Comparison of ENCODE assay signal across 14 cellular contexts in genomic region chr6:42933195-42933594, GRCh38. TPM values are rescaled to one million over a fixed set of nuclear protein-coding genes. Genes with fewer than 3 reads are reported as not detected.
DNase-seq lines count a peak whose midpoint lies in the region; ATAC-seq and TF ChIP-seq lines count a peak whose summit lies in the region.
"Had no signal": no experiment of that assay in that cellular context is flagged by ENCODE, and none has a peak within 500 bp of the region (broad histone marks: within the 10 kb centered on the region; RNA-seq: fewer than 3 reads in every experiment).

No MANE protein-coding gene starts in this region.

- no peak for TF ChIP-seq CTCF in OCI-LY3 (IDR thresholded peaks at IDR 0.05; ENCODE audit: low read depth, low read length)
- no peak for TF ChIP-seq CTCF in dorsolateral prefrontal cortex (IDR thresholded peaks at IDR 0.05 in 54 of 56, conservative IDR thresholded peaks at IDR 0.05 in 2 of 56; ENCODE audit: low read depth in 1 of 56, partially characterized antibody in 56 of 56)
- no peak for TF ChIP-seq CTCF in heart left ventricle (IDR thresholded peaks at IDR 0.05)

- H4K20me1 ChIP-seq in OCI-LY3 (ENCODE audit: insufficient read depth, low read length): peaks cover 74% of the 10 kb centered on the region

- peaks cover 42% of the 10 kb centered on the region for H3K36me3 Mint-ChIP-seq in activated CD4-positive, alpha-beta memory T cell treated with anti-CD3 and anti-CD28 coated beads for 36 hours
- H3K36me3 Mint-ChIP-seq in activated CD4-positive, alpha-beta memory T cell treated with anti-CD3 and anti-CD28 coated beads, Interleukin-2, amount 10 ng/mL, durations not matched to agents 7 days and 5 days (ENCODE audit: low read depth): peaks cover 60% of the 10 kb centered on the region
- H3K36me3 Mint-ChIP-seq in stimulated activated effector memory CD8-positive, alpha-beta T cell treated with anti-CD3 and anti-CD28 coated beads, Interleukin-12 subunit alpha, Interleukin-12 subunit beta, amount 100 ng/mL, for 72 hours: peaks cover 88% of the 10 kb centered on the region

- H3K79me2 ChIP-seq in OCI-LY3 (ENCODE audit: low read length): peaks cover 80% of the 10 kb centered on the region

- H3K9me3 Mint-ChIP-seq in activated CD4-positive, alpha-beta memory T cell treated with anti-CD3 and anti-CD28 coated beads for 36 hours: no peaks in the 10 kb centered on the region
- no peaks in the 10 kb centered on the region for H3K9me3 Mint-ChIP-seq in activated CD4-positive, alpha-beta memory T cell treated with anti-CD3 and anti-CD28 coated beads, Interleukin-2, amount 10 ng/mL, durations not matched to agents 7 days and 5 days
- no peaks in the 10 kb centered on the region for H3K9me3 Mint-ChIP-seq in stimulated activated effector memory CD8-positive, alpha-beta T cell treated with anti-CD3 and anti-CD28 coated beads, Interleukin-12 subunit alpha, Interleukin-12 subunit beta, amount 100 ng/mL, for 72 hours

- H3K4me2 ChIP-seq in OCI-LY3 (ENCODE audit: low read length): peak overlapping the region; percentile 49

- H3K36me3 ChIP-seq in OCI-LY3 (replicated peaks; ENCODE audit: low read depth, low read length): peaks cover 68% of the 10 kb centered on the region
- peaks cover 0 to 66% (median 48%) of the 10 kb centered on the region in 9 donors for H3K36me3 ChIP-seq in heart left ventricle

- no peak overlapping the region for H2AFZ ChIP-seq in OCI-LY3 (ENCODE audit: low read depth, low read length)

- intact Hi-C loops in activated CD4-positive, alpha-beta memory T cell treated with anti-CD3 and anti-CD28 coated beads for 36 hours (cut with micrococcal nuclease): no loop called here
- intact Hi-C loops in dorsolateral prefrontal cortex (cut with DNase I): no loop called here
- intact Hi-C loops in heart left ventricle (cut with DNase I): loop anchor here in 1 of 10 donors (5.0 kb wide), 1 partner anchor 119 kb away; the partner anchor contains the start of gene CUL7

- H3K27ac ChIP-seq in OCI-LY3 (ENCODE audit: low read length) (no peak overlapping the region; the same call in 1 of the 2 replicates), dorsolateral prefrontal cortex (peak overlapping the region in 7 of 59 donors; percentile 0 to 58 (median 25)), heart left ventricle (peak overlapping the region in 1 of 12 donors; percentile 47)
- H3K27ac ChIP-seq: tibial artery had no signal

- POLR2A ChIA-PET in activated CD4-positive, alpha-beta memory T cell treated with anti-CD3 and anti-CD28 coated beads for 36 hours (lab: Charles Lee): no interaction called here
- POLR2A ChIA-PET in activated CD4-positive, alpha-beta memory T cell treated with anti-CD3 and anti-CD28 coated beads, Interleukin-2, amount 10 ng/mL, durations not matched to agents 7 days and 5 days (lab: Charles Lee): interaction anchor here (1.8 kb wide), 1 partner anchor 46 kb away, joined by 5 read pairs; the partner anchor contains the start of gene PEX6

- no peak for TF ChIP-seq POLR2A in heart left ventricle (IDR thresholded peaks at IDR 0.05)

- H3K4me3 ChIP-seq in OCI-LY3 (ENCODE audit: low read length) (peak overlapping the region; percentile 33; the same call in 1 of the 2 replicates), dorsolateral prefrontal cortex (peak overlapping the region in 32 of 59 donors; percentile 4 to 97 (median 79)), heart left ventricle (peak overlapping the region in 1 of 12 donors; percentile 18)
- H3K4me3 ChIP-seq: esophagus squamous epithelium, tibial artery had no signal

- CTCF ChIA-PET in activated CD4-positive, alpha-beta memory T cell treated with anti-CD3 and anti-CD28 coated beads for 36 hours (lab: Charles Lee): no interaction called here
- CTCF ChIA-PET in activated CD4-positive, alpha-beta memory T cell treated with anti-CD3 and anti-CD28 coated beads, Interleukin-2, amount 10 ng/mL, durations not matched to agents 7 days and 5 days (lab: Charles Lee): no interaction called here

- no peak for DNase-seq in activated CD4-positive, alpha-beta memory T cell treated with anti-CD3 and anti-CD28 coated beads for 36 hours
- DNase-seq in activated CD4-positive, alpha-beta memory T cell treated with anti-CD3 and anti-CD28 coated beads, Interleukin-2, amount 10 ng/mL, durations not matched to agents 7 days and 5 days: no peak
- no peak for DNase-seq in dorsolateral prefrontal cortex
- no peak for DNase-seq in stimulated activated effector memory CD8-positive, alpha-beta T cell treated with anti-CD3 and anti-CD28 coated beads, Interleukin-12 subunit alpha, Interleukin-12 subunit beta, amount 100 ng/mL, for 72 hours (ENCODE audit: low spot score in 2 of 2)
- DNase-seq in NCI-H2081 (lab: John Stamatoyannopoulos, UW): no peak
- DNase-seq in heart left ventricle: no peak
- no peak for DNase-seq in DMS 273 treated with DMSO at 0.1 percent for 48 hours (lab: John Stamatoyannopoulos, UW)
- DNase-seq: DMS79, esophagus squamous epithelium, HCEC 1CT, tibial artery had no signal

- WGBS in heart left ventricle, 4 donors: 48 to 57% (median 54%) methylated on average over 3 of the region's 3 CpGs

- H3K27me3 ChIP-seq in OCI-LY3 (ENCODE audit: low read depth, low read length): no peaks in the 10 kb centered on the region
- H3K27me3 ChIP-seq in dorsolateral prefrontal cortex: no peaks in the 10 kb centered on the region
- H3K27me3 ChIP-seq in heart left ventricle: no peaks in the 10 kb centered on the region
- H3K27me3 ChIP-seq: esophagus squamous epithelium, tibial artery had no signal

- H3K9me3 ChIP-seq in OCI-LY3 (ENCODE audit: insufficient read depth, low read length) (no peaks in the 10 kb centered on the region), heart left ventricle (no peaks in the 10 kb centered on the region)
- H3K9me3 ChIP-seq: esophagus squamous epithelium, tibial artery had no signal

- H3K27me3 Mint-ChIP-seq in activated CD4-positive, alpha-beta memory T cell treated with anti-CD3 and anti-CD28 coated beads for 36 hours: no peaks in the 10 kb centered on the region
- H3K27me3 Mint-ChIP-seq in activated CD4-positive, alpha-beta memory T cell treated with anti-CD3 and anti-CD28 coated beads, Interleukin-2, amount 10 ng/mL, durations not matched to agents 7 days and 5 days: no peaks in the 10 kb centered on the region

- H3K4me1 Mint-ChIP-seq in activated CD4-positive, alpha-beta memory T cell treated with anti-CD3 and anti-CD28 coated beads for 36 hours (ENCODE audit: low read depth): peaks cover 43% of the 10 kb centered on the region
- peaks cover 40% of the 10 kb centered on the region for H3K4me1 Mint-ChIP-seq in activated CD4-positive, alpha-beta memory T cell treated with anti-CD3 and anti-CD28 coated beads, Interleukin-2, amount 10 ng/mL, durations not matched to agents 7 days and 5 days
- H3K4me1 Mint-ChIP-seq in stimulated activated effector memory CD8-positive, alpha-beta T cell treated with anti-CD3 and anti-CD28 coated beads, Interleukin-12 subunit alpha, Interleukin-12 subunit beta, amount 100 ng/mL, for 72 hours: peaks cover 54% of the 10 kb centered on the region

- H3K4me3 Mint-ChIP-seq in activated CD4-positive, alpha-beta memory T cell treated with anti-CD3 and anti-CD28 coated beads for 36 hours: no peak overlapping the region
- no peak overlapping the region for H3K4me3 Mint-ChIP-seq in activated CD4-positive, alpha-beta memory T cell treated with anti-CD3 and anti-CD28 coated beads, Interleukin-2, amount 10 ng/mL, durations not matched to agents 7 days and 5 days
- peak overlapping the region; percentile 98 for H3K4me3 Mint-ChIP-seq in stimulated activated effector memory CD8-positive, alpha-beta T cell treated with anti-CD3 and anti-CD28 coated beads, Interleukin-12 subunit alpha, Interleukin-12 subunit beta, amount 100 ng/mL, for 72 hours

- H3K27ac Mint-ChIP-seq in activated CD4-positive, alpha-beta memory T cell treated with anti-CD3 and anti-CD28 coated beads for 36 hours: peak overlapping the region; percentile 11
- H3K27ac Mint-ChIP-seq in activated CD4-positive, alpha-beta memory T cell treated with anti-CD3 and anti-CD28 coated beads, Interleukin-2, amount 10 ng/mL, durations not matched to agents 7 days and 5 days: no peak overlapping the region
- H3K27ac Mint-ChIP-seq in stimulated activated effector memory CD8-positive, alpha-beta T cell treated with anti-CD3 and anti-CD28 coated beads, Interleukin-12 subunit alpha, Interleukin-12 subunit beta, amount 100 ng/mL, for 72 hours: peak overlapping the region; percentile 96

- H3K9ac ChIP-seq in OCI-LY3 (ENCODE audit: low read length): no peak overlapping the region

- H3K4me1 ChIP-seq in OCI-LY3 (ENCODE audit: low read length): peaks cover 64% of the 10 kb centered on the region
- peaks cover 4 to 62% (median 21%) of the 10 kb centered on the region in 12 donors for H3K4me1 ChIP-seq in heart left ventricle

- ATAC-seq in stimulated activated effector memory CD8-positive, alpha-beta T cell treated with anti-CD3 and anti-CD28 coated beads, Interleukin-12 subunit alpha, Interleukin-12 subunit beta, amount 100 ng/mL, for 72 hours: no peak
- ATAC-seq in heart left ventricle: no peak
- ATAC-seq: sciatic nerve had no signal

RNA-seq across cellular contexts. Expression of gene CNPY3, which starts 3.9 kb away (rescaled TPM):
- total RNA-seq in activated CD4-positive, alpha-beta memory T cell treated with anti-CD3 and anti-CD28 coated beads for 36 hours: 10 to 100 TPM; 32.2 to 37.6 TPM
- total RNA-seq in activated CD4-positive, alpha-beta memory T cell treated with anti-CD3 and anti-CD28 coated beads, Interleukin-2, amount 10 ng/mL, durations not matched to agents 7 days and 5 days: 10 to 100 TPM; 51.1 to 53.2 TPM
- total RNA-seq in dorsolateral prefrontal cortex: 10 to 100 TPM; 33.3 to 56.8 (median 43.9) TPM
- total RNA-seq in heart left ventricle: 10 to 100 TPM; 14.7 to 44.0 (median 20.6) TPM
- 10 to 100 TPM; 13.8 to 35.7 TPM for polyA plus RNA-seq in heart left ventricle

RNA-seq across cellular contexts. Expression of gene PTCRA, which starts 17.3 kb away (rescaled TPM):
- total RNA-seq in activated CD4-positive, alpha-beta memory T cell treated with anti-CD3 and anti-CD28 coated beads for 36 hours: not detected
- not detected for total RNA-seq in activated CD4-positive, alpha-beta memory T cell treated with anti-CD3 and anti-CD28 coated beads, Interleukin-2, amount 10 ng/mL, durations not matched to agents 7 days and 5 days
- total RNA-seq in dorsolateral prefrontal cortex (1 to 10 TPM in 5 of 120 experiments, under 1 TPM in 8, not detected in 107; 0.40 to 2.0 (median 0.81) TPM), heart left ventricle (1 to 10 TPM in 1 of 9 donors, not detected in 8; 1.7 TPM)
- polyA plus RNA-seq in heart left ventricle: not detected
- total RNA-seq: cerebellum, esophagus squamous epithelium had no signal

RNA-seq across cellular contexts. Expression of gene GNMT, which starts 27.4 kb away (rescaled TPM):
- total RNA-seq in activated CD4-positive, alpha-beta memory T cell treated with anti-CD3 and anti-CD28 coated beads for 36 hours: not detected
- total RNA-seq in activated CD4-positive, alpha-beta memory T cell treated with anti-CD3 and anti-CD28 coated beads, Interleukin-2, amount 10 ng/mL, durations not matched to agents 7 days and 5 days: under 1 TPM; 0.38 to 0.60 TPM
- total RNA-seq in dorsolateral prefrontal cortex: 1 to 10 TPM; 1.0 to 9.9 (median 3.9) TPM
- total RNA-seq in heart left ventricle: 10 to 100 TPM in 2 of 9 donors, 1 to 10 TPM in 3, under 1 TPM in 4; 0.36 to 32.0 (median 1.1) TPM
- polyA plus RNA-seq in heart left ventricle: 1 to 10 TPM; 1.9 to 7.1 TPM

RNA-seq across cellular contexts. Expression of gene PEX6, which starts 45.8 kb away (rescaled TPM):
- total RNA-seq in activated CD4-positive, alpha-beta memory T cell treated with anti-CD3 and anti-CD28 coated beads for 36 hours: 10 to 100 TPM; 25.6 to 26.4 TPM
- 10 to 100 TPM; 27.4 to 29.1 TPM for total RNA-seq in activated CD4-positive, alpha-beta memory T cell treated with anti-CD3 and anti-CD28 coated beads, Interleukin-2, amount 10 ng/mL, durations not matched to agents 7 days and 5 days
- total RNA-seq in dorsolateral prefrontal cortex (10 to 100 TPM; 14.5 to 47.7 (median 28.6) TPM), heart left ventricle (10 to 100 TPM; 11.2 to 27.3 (median 19.6) TPM)
- polyA plus RNA-seq in heart left ventricle: 10 to 100 TPM; 10.3 to 14.6 TPM

RNA-seq across cellular contexts. Expression of gene PPP2R5D, which starts 51.2 kb away (rescaled TPM):
- total RNA-seq in activated CD4-positive, alpha-beta memory T cell treated with anti-CD3 and anti-CD28 coated beads for 36 hours: 10 to 100 TPM; 59.1 to 60.2 TPM
- total RNA-seq in activated CD4-positive, alpha-beta memory T cell treated with anti-CD3 and anti-CD28 coated beads, Interleukin-2, amount 10 ng/mL, durations not matched to agents 7 days and 5 days: 10 to 100 TPM; 56.8 to 59.3 TPM
- total RNA-seq in dorsolateral prefrontal cortex (10 to 100 TPM; 37.6 to 92.6 (median 66.9) TPM), heart left ventricle (10 to 100 TPM; 30.9 to 51.3 (median 35.1) TPM)
- 10 to 100 TPM; 21.4 to 50.2 TPM for polyA plus RNA-seq in heart left ventricle
